9 cellular contexts compared by ENCODE assay signal in genomic region chr13:110138700-110139036, GRCh38.
DNase-seq lines count a peak whose midpoint lies in the region; ATAC-seq and TF ChIP-seq lines count a peak whose summit lies in the region.
"Had no signal": no experiment of that assay in that cellular context is flagged by ENCODE, and none has a peak within 500 bp of the region (broad histone marks: within the 10 kb centered on the region; RNA-seq: fewer than 3 reads in every experiment).

No MANE protein-coding gene starts in this region.

- H3K4me1 Mint-ChIP-seq in naive B cell, result peaks cover 4 to 12% (median 10%) of the 10 kb centered on the region in 3 donors

- CTCF ChIA-PET in AG04450 (lab: Charles Lee), result interaction anchor here (0.9 kb wide), 1 partner anchor 10 kb away, joined by 3 read pairs; no protein-coding TSS in a partner anchor

- DNase-seq in AG04450 (ENCODE audit: low read depth, low spot score) (no peak), coronary artery (ENCODE audit: low spot score) (peak; percentile 73), naive B cell (no peak), DMS53 treated with DMSO at 0.1 percent for 48 hours (lab: John Stamatoyannopoulos, UW; ENCODE audit: unreplicated experiment) (no peak), omental fat pad (ENCODE audit: low spot score) (no peak)

- H3K27ac Mint-ChIP-seq in naive B cell, result peak overlapping the region in 1 of 6 donors; percentile 10

- POLR2A ChIA-PET in AG04450 (lab: Yijun Ruan, JAX), result no interaction called here

- peak overlapping the region in 6 of 8 donors; percentile 16 to 61 (median 39) for H3K4me3 Mint-ChIP-seq in naive B cell

- peaks cover 0 to 22% (median 12%) of the 10 kb centered on the region in 7 donors for H3K9me3 Mint-ChIP-seq in naive B cell

- no peaks in the 10 kb centered on the region for H3K9me3 ChIP-seq in AG04450 (ENCODE audit: control insufficient read depth, insufficient read depth, low read length)
- H3K9me3 ChIP-seq: adrenal gland had no signal

- H3K4me3 ChIP-seq in AG04450 (ENCODE audit: low read depth, low read length) (peak overlapping the region; percentile 67), coronary artery (peak overlapping the region; percentile 86)

- peak; percentile 5 for ATAC-seq in HG03378 (IDR thresholded peaks at IDR 0.05; ENCODE audit: unreplicated experiment)
- ATAC-seq in naive B cell (ENCODE audit: low read depth in 2 of 2), result no peak
- ATAC-seq in HG03108 (IDR thresholded peaks at IDR 0.05; ENCODE audit: unreplicated experiment), result no peak
- no peak for ATAC-seq in omental fat pad (ENCODE audit: low FRiP score)
- ATAC-seq in HG02623 (IDR thresholded peaks at IDR 0.05; ENCODE audit: unreplicated experiment), result no peak

- no peak overlapping the region for H3K27ac ChIP-seq in AG04450 (ENCODE audit: low read depth, low read length)
- peak overlapping the region; percentile 75 to 82 for H3K27ac ChIP-seq in coronary artery

- H3K27me3 ChIP-seq in AG04450 (ENCODE audit: control insufficient read depth, insufficient read depth, low read length), result no peaks in the 10 kb centered on the region
- H3K27me3 ChIP-seq: adrenal gland had no signal

- H3K36me3 Mint-ChIP-seq in naive B cell, result peaks cover 6 to 12% of the 10 kb centered on the region in 2 donors

- H3K27me3 Mint-ChIP-seq in naive B cell, result peaks cover 4 to 51% (median 46%) of the 10 kb centered on the region in 3 donors

- no peak for TF ChIP-seq CTCF in AG04450 (IDR thresholded peaks at IDR 0.05; ENCODE audit: low read depth, low read length)
- no peak for TF ChIP-seq CTCF in coronary artery (IDR thresholded peaks at IDR 0.05)
- no peak for TF ChIP-seq CTCF in omental fat pad (IDR thresholded peaks at IDR 0.05)
